Comparison of ENCODE assay signal across 32 cellular contexts in the genomic region with DNA sequence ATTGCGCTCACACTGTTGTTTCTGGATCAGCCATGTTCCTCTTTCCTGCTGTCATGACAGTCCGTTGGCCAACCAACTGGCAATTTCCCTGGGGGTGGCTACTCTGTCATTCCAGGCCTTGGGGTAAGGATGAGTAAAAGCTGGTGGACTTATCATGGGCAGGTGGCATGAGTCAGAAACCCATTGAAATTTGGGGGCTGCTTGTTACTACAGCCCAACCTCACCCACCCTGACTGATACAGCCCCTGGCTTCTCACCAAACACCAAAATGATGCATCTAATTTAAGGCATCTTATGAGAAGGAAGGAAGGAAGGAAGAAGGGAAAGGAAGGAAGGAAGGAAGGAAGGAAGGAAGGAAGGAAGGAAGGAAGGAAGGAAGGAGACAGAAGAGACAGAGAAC. TPM values are rescaled to one million over a fixed set of nuclear protein-coding genes. Genes with fewer than 3 reads are reported as not detected.
"Had no signal": no experiment of that assay in that cellular context is flagged by ENCODE, and none has a peak within 500 bp of the region (broad histone marks: within the 10 kb centered on the region; RNA-seq: fewer than 3 reads in every experiment).

No MANE protein-coding gene starts in this region.

- H3K27ac Mint-ChIP-seq: dendritic cell treated with granulocyte-macrophage colony-stimulating factor and Interleukin-4, amounts not matched to agents 40 ng/mL and 50 ng/mL, for 4 days; endodermal cell had no signal

- H3K36me3 ChIP-seq: colonic mucosa, esophagus squamous epithelium, gastrocnemius medialis, heart right ventricle, left lung, lower lobe of right lung had no signal

- DNase-seq: colonic mucosa; cortex of kidney; effector CD8-positive, alpha-beta T cell; effector memory CD8-positive, alpha-beta T cell; erythroblast; esophagus squamous epithelium; foreskin fibroblast; foreskin melanocyte; gastrocnemius medialis; glutamatergic neuron; head of caudate nucleus; heart right ventricle; hippocampal formation; left cardiac atrium; left lung; left ventricle myocardium superior; lower lobe of right lung; mesenchymal stem cell; midbrain had no signal

- FAIRE-seq: endometrium, islet of Langerhans, keratinocyte had no signal

- H3K4me3 ChIP-seq: colonic mucosa, esophagus squamous epithelium, gastrocnemius medialis, heart right ventricle, left lung, lower lobe of right lung had no signal

- ATAC-seq: effector memory CD8-positive, alpha-beta T cell; esophagus mucosa; gastrocnemius medialis; heart right ventricle; left cardiac atrium; left lung; left ventricle myocardium superior; lower lobe of right lung had no signal

- H3K4me1 ChIP-seq: colonic mucosa, esophagus squamous epithelium, heart right ventricle, left lung, lower lobe of right lung had no signal

- H3K9me3 ChIP-seq: colonic mucosa had no signal

- H3K27me3 ChIP-seq: colonic mucosa, gastrocnemius medialis had no signal

- H3K27ac ChIP-seq: colonic mucosa, epithelial cell of prostate, esophagus squamous epithelium, gastrocnemius medialis, heart right ventricle, left lung, lower lobe of right lung had no signal

- H3K9me3 Mint-ChIP-seq: effector memory CD8-positive, alpha-beta T cell had no signal

- H3K4me3 Mint-ChIP-seq: dendritic cell treated with granulocyte-macrophage colony-stimulating factor and Interleukin-4, amounts not matched to agents 40 ng/mL and 50 ng/mL, for 4 days; effector memory CD8-positive, alpha-beta T cell; endodermal cell had no signal

- H3K4me1 Mint-ChIP-seq: endodermal cell had no signal

RNA-seq across cellular contexts. Expression of a gene that starts 53.9 kb away (rescaled TPM):
- total RNA-seq: colonic mucosa, dermis microvascular lymphatic vessel endothelial cell, esophagus squamous epithelium, gastrocnemius medialis, glomerular endothelial cell, kidney epithelial cell, left cardiac atrium, left lung, left ventricle myocardium superior, lower lobe of right lung, lung microvascular endothelial cell, mononuclear cell, mucosa of gallbladder had no signal
